Comparison of ENCODE assay signal across 18 cellular contexts in the genomic region with DNA sequence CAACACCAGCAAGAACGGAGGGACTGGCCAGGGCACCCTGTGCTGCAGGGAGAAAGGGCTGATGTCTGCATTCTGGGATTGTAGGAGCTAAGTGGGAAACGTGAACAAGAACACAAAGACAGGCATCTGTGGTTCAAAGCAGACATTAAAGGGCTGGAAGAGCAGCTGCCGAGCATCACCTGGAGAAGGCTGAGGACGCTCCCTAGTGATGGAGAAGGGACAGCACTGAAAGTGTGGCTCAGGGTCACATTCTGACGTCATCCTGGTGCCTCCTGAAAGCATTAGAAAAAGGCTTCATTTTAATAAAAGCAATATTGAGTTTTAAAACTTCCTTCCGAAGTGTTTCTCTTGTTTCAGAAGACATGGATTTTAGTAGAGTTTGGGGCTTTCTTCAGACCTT.
"Had no signal": no experiment of that assay in that cellular context is flagged by ENCODE, and none has a peak within 500 bp of the region (broad histone marks: within the 10 kb centered on the region; RNA-seq: fewer than 3 reads in every experiment).

No MANE protein-coding gene starts in this region.

- ATAC-seq: activated CD8-positive, alpha-beta T cell treated with anti-CD3 and anti-CD28 coated beads for 36 hours; effector memory CD8-positive, alpha-beta T cell; left lobe of liver; natural killer cell treated with Interleukin-12 subunit alpha and Interleukin-12 subunit beta and Interleukin-15 and Interleukin-18, amount 100 ng/mL, for 72 hours; stimulated activated naive B cell treated with anti-CD40 and anti-IgM and Interleukin-4, amounts not matched to agents 10 μg/mL and 1 μg/mL and 100 μg/mL, for 72 hours had no signal

- H3K27ac ChIP-seq: sigmoid colon, thoracic aorta, upper lobe of left lung had no signal

- H3K27me3 ChIP-seq: sigmoid colon, upper lobe of left lung had no signal

- DNase-seq: activated CD4-positive, alpha-beta T cell treated with anti-CD3 and anti-CD28 coated beads, Interleukin-2, amount 10 ng/mL, durations not matched to agents 24 days and 14 days; activated CD8-positive, alpha-beta T cell treated with anti-CD3 and anti-CD28 coated beads for 36 hours; activated naive CD4-positive, alpha-beta T cell treated with Interleukin-2 at 50 U/mL for 16 hours; activated naive CD8-positive, alpha-beta T cell treated with anti-CD3 and anti-CD28 coated beads, Interleukin-2, amount 10 ng/mL, durations not matched to agents 7 days and 5 days; activated T-cell treated with anti-CD3 and anti-CD28 coated beads, Interleukin-2, amount 50 U/mL, for 1 hour; amygdala; effector memory CD8-positive, alpha-beta T cell; hippocampal formation; kidney; nucleus accumbens; sigmoid colon; stimulated activated naive B cell treated with anti-CD40 and anti-IgM and Interleukin-4, amounts not matched to agents 10 μg/mL and 1 μg/mL and 100 μg/mL, for 72 hours; T-helper 9 cell; upper lobe of left lung had no signal

- H3K9me3 ChIP-seq: sigmoid colon, thoracic aorta, upper lobe of left lung had no signal

- H3K4me3 ChIP-seq: lung, sigmoid colon, thoracic aorta, upper lobe of left lung had no signal

- FAIRE-seq: kidney had no signal
